9 cellular contexts compared by ENCODE assay signal in genomic region chr16:50591800-50592771, GRCh38. TPM values are rescaled to one million over a fixed set of nuclear protein-coding genes. Genes with fewer than 3 reads are reported as not detected.
A peak's percentile ranks its signal among the peaks of the same experiment; 100 is the strongest.
DNase-seq lines count a peak whose midpoint lies in the region; TF ChIP-seq lines count a peak whose summit lies in the region.
"Had no signal": no experiment of that assay in that cellular context is flagged by ENCODE, and none has a peak within 500 bp of the region (broad histone marks: within the 10 kb centered on the region; RNA-seq: fewer than 3 reads in every experiment).

No MANE protein-coding gene starts in this region.

- H3K36me3 ChIP-seq in fibroblast of lung (ENCODE audit: control insufficient read depth, insufficient read depth, low read length) (no peaks in the 10 kb centered on the region), neural progenitor cell (no peaks in the 10 kb centered on the region)

- no peak overlapping the region for H3K4me3 Mint-ChIP-seq in neural progenitor cell

- H3K4me1 ChIP-seq in fibroblast of lung (ENCODE audit: control insufficient read depth, extremely low read depth, insufficient read depth, low read length) (no peaks in the 10 kb centered on the region), neural progenitor cell (peaks cover 14% of the 10 kb centered on the region)

- H3K9ac ChIP-seq in fibroblast of lung (ENCODE audit: insufficient read depth, low read length): no peak overlapping the region
- H3K9ac ChIP-seq in neural progenitor cell: no peak overlapping the region

- H3K27ac ChIP-seq in fibroblast of lung (ENCODE audit: insufficient read depth, low read length) (no peak overlapping the region), neural progenitor cell (no peak overlapping the region)

- peaks cover 2% of the 10 kb centered on the region for H3K27me3 Mint-ChIP-seq in neural progenitor cell (ENCODE audit: insufficient read depth, low read depth)

- H3F3A ChIP-seq in neural progenitor cell (ENCODE audit: low read depth): no peaks in the 10 kb centered on the region

- H3K4me2 ChIP-seq in fibroblast of lung (ENCODE audit: extremely low read depth, insufficient read depth, low read length): peak overlapping the region; percentile 63
- H3K4me2 ChIP-seq in neural progenitor cell: no peak overlapping the region

- no peaks in the 10 kb centered on the region for H4K20me1 ChIP-seq in fibroblast of lung (ENCODE audit: control insufficient read depth, extremely low read depth, insufficient read depth, low read length)
- H4K20me1 ChIP-seq in neural progenitor cell (ENCODE audit: low read depth): no peaks in the 10 kb centered on the region

- peak overlapping the region; percentile 46 for H3K27ac Mint-ChIP-seq in neural progenitor cell

- H3K9me3 ChIP-seq in fibroblast of lung (ENCODE audit: control insufficient read depth, insufficient read depth, low read depth, low read length) (no peaks in the 10 kb centered on the region), neural progenitor cell (ENCODE audit: low read depth) (no peaks in the 10 kb centered on the region)

- peaks cover 42% of the 10 kb centered on the region for H3K4me1 Mint-ChIP-seq in neural progenitor cell

- no peaks in the 10 kb centered on the region for H3K9me3 Mint-ChIP-seq in neural progenitor cell

- H3K79me2 ChIP-seq in fibroblast of lung (ENCODE audit: control insufficient read depth, insufficient read depth, low read length): no peaks in the 10 kb centered on the region
- no peaks in the 10 kb centered on the region for H3K79me2 ChIP-seq in neural progenitor cell (ENCODE audit: low read depth)

- peaks cover 16% of the 10 kb centered on the region for H3K36me3 Mint-ChIP-seq in neural progenitor cell

- H2AFZ ChIP-seq in fibroblast of lung (ENCODE audit: low read length) (no peak overlapping the region), neural progenitor cell (replicated peaks) (no peak overlapping the region)

- H3K4me3 ChIP-seq in fibroblast of lung (replicated peaks in 1 of 4; ENCODE audit: control extremely low read depth in 1 of 4, insufficient read depth in 1 of 4, low read depth in 3 of 4, low read length in 4 of 4): peak overlapping the region in 1 of 4 experiments; percentile 25
- no peak overlapping the region for H3K4me3 ChIP-seq in neural progenitor cell

- H3K27me3 ChIP-seq in fibroblast of lung (ENCODE audit: control insufficient read depth, insufficient read depth, low read length) (peaks cover 2% of the 10 kb centered on the region), neural progenitor cell (peaks cover 16% of the 10 kb centered on the region)

- DNase-seq in AG08395 (ENCODE audit: low spot score) (peak; percentile 43), NCI-H748 (lab: John Stamatoyannopoulos, UW; ENCODE audit: unreplicated experiment) (peak; percentile 83), fibroblast of lung (ENCODE audit: low read depth in 2 of 2) (no peak), neural progenitor cell (ENCODE audit: low spot score) (no peak), GM20000 (ENCODE audit: low spot score) (no peak), retina (no peak)
- DNase-seq in effector CD8-positive, alpha-beta T cell (lab: John Stamatoyannopoulos, UW): no peak
- no peak for DNase-seq in central memory CD4-positive, alpha-beta T cell
- DNase-seq: NCI-H2171 had no signal

- no peak for TF ChIP-seq CTCF in fibroblast of lung (conservative IDR thresholded peaks at IDR 0.05 in 1 of 2, IDR thresholded peaks at IDR 0.05 in 1 of 2; ENCODE audit: low read depth in 1 of 2, low read length in 2 of 2)
- no peak for TF ChIP-seq CTCF in neural progenitor cell (IDR thresholded peaks at IDR 0.05)
- no peak for TF ChIP-seq CTCF in GM20000 (IDR thresholded peaks at IDR 0.05; ENCODE audit: extremely low read depth, missing control alignments)

RNA-seq across cellular contexts. Expression of gene NKD1, which starts 43.9 kb away (rescaled TPM):
- total RNA-seq in fibroblast of lung: under 0.01 TPM in 2 replicates
- 0.02 and 0.12 TPM in 2 replicates for polyA plus RNA-seq in fibroblast of lung
- 0.05 and 0.10 TPM in 2 replicates for polyA plus RNA-seq in fibroblast of lung (2012)
- 0.15 TPM in 1 of 2 replicates, not detected in the other for polyA minus RNA-seq in fibroblast of lung (ENCODE audit: low replicate concordance)
- total RNA-seq in neural progenitor cell (ENCODE audit: low replicate concordance): 3.3 and 5.3 TPM in 2 replicates

Comparison
In these comparisons a context has a peak if more than half of its experiments do, and no peak if none do; other contexts are left out.
1. DNase-seq: peak in AG08395 (single experiment) and NCI-H748 (single experiment); none in fibroblast of lung (0 of 2), neural progenitor cell (single experiment), effector CD8-positive, alpha-beta T cell (single experiment), GM20000 (single experiment), retina (single experiment) and central memory CD4-positive, alpha-beta T cell (single experiment).